In the genomic region with DNA sequence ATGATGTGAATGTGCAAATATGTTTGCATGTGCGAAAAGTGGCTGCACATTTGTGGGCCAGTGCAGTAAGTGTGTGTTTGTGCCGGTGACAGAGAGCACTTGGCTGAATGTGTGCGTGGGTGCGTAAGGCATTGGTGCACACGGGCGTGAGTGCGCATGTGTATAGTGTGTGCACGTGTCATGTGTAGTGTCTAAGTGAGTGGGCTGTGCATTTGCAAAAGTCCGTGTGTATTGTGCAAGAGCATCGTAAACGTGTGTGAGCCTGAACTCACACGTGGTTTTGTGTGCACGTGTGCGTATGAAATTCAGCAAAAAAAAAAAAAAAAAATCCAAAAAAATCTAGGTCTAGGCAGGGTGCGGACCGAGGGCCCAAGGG, we compare ENCODE assay signal across 8 cellular contexts. TPM values are rescaled to one million over a fixed set of nuclear protein-coding genes. Genes with fewer than 3 reads are reported as not detected.
DNase-seq lines count a peak whose midpoint lies in the region; ATAC-seq and TF ChIP-seq lines count a peak whose summit lies in the region.

No MANE protein-coding gene starts in this region.

- H3K4me1 ChIP-seq in Karpas-422 (ENCODE audit: low read length) (peaks cover 76% of the 10 kb centered on the region), smooth muscle cell (ENCODE audit: low read depth) (no peaks in the 10 kb centered on the region), SK-N-SH (ENCODE audit: control insufficient read depth in 1 of 2, insufficient read depth in 2 of 2, low read depth in 1 of 2, low read length in 1 of 2) (no peaks in the 10 kb centered on the region; a peak in 1 of 4 replicates)

- H3K4me3 ChIP-seq in Karpas-422 (ENCODE audit: low read length) (peak overlapping the region; percentile 45), epithelial cell of esophagus (ENCODE audit: low read length) (no peak overlapping the region), smooth muscle cell (peak overlapping the region; percentile 43), SK-N-SH (ENCODE audit: low read depth in 2 of 2, low read length in 1 of 2) (no peak overlapping the region; a peak in 1 of 4 replicates)

- TF ChIP-seq RAD21 in SK-N-SH (IDR thresholded peaks at IDR 0.05; ENCODE audit: low read length) = no peak

- no peaks in the 10 kb centered on the region for H3K36me3 ChIP-seq in Karpas-422 (ENCODE audit: insufficient read depth, low read length)
- no peaks in the 10 kb centered on the region for H3K36me3 ChIP-seq in smooth muscle cell (ENCODE audit: low read depth)
- H3K36me3 ChIP-seq in SK-N-SH (replicated peaks in 1 of 2; ENCODE audit: control insufficient read depth in 1 of 2, insufficient read depth in 2 of 2, low read length in 1 of 2) = no peaks in the 10 kb centered on the region

- ATAC-seq in activated CD4-positive, CD25-positive, alpha-beta regulatory T cell treated with anti-CD3 and anti-CD28 coated beads, Interleukin-2, amount 50 U/mL, for 24 hours = peak; percentile 22 to 42

- H3K9me3 ChIP-seq in Karpas-422 (ENCODE audit: low read length) (no peaks in the 10 kb centered on the region), smooth muscle cell (replicated peaks; ENCODE audit: low read depth) (no peaks in the 10 kb centered on the region), SK-N-SH (no peaks in the 10 kb centered on the region)

- no peak overlapping the region for H3K27ac ChIP-seq in Karpas-422 (ENCODE audit: low read length)
- H3K27ac ChIP-seq in smooth muscle cell (ENCODE audit: low read depth) = no peak overlapping the region
- H3K27ac ChIP-seq in substantia nigra (ENCODE audit: low read depth, low read length, poor library complexity, severe bottlenecking) = no peak overlapping the region
- H3K27ac ChIP-seq in SK-N-SH (ENCODE audit: low read depth in 2 of 2, low read length in 1 of 2) = no peak overlapping the region

- POLR2A ChIA-PET in SK-N-SH (lab: Yijun Ruan, JAX) = no interaction called here

- TF ChIP-seq EP300 in SK-N-SH (IDR thresholded peaks at IDR 0.05; ENCODE audit: borderline replicate concordance in 1 of 2, low read depth in 1 of 2, low read length in 1 of 2) = no peak

- H3F3A ChIP-seq in smooth muscle cell (ENCODE audit: low read depth) (no peaks in the 10 kb centered on the region), SK-N-SH (replicated peaks; ENCODE audit: insufficient read depth) (no peaks in the 10 kb centered on the region)

- H3K4me2 ChIP-seq in Karpas-422 (ENCODE audit: low read depth, low read length, poor library complexity, severe bottlenecking) (peak overlapping the region; percentile 61), smooth muscle cell (peak overlapping the region; percentile 86), SK-N-SH (no peak overlapping the region)

- H3K9me2 ChIP-seq in Karpas-422 (replicated peaks; ENCODE audit: insufficient read depth, low read length) = no peaks in the 10 kb centered on the region
- H3K9me2 ChIP-seq in SK-N-SH = no peaks in the 10 kb centered on the region

- TF ChIP-seq CTCF in epithelial cell of esophagus (IDR thresholded peaks at IDR 0.05; ENCODE audit: insufficient read depth, low read depth, low read length, missing control alignments) = no peak
- TF ChIP-seq CTCF in smooth muscle cell (IDR thresholded peaks at IDR 0.05; ENCODE audit: borderline replicate concordance, insufficient read depth, poor library complexity, severe bottlenecking) = no peak
- TF ChIP-seq CTCF in SK-N-SH (IDR thresholded peaks at IDR 0.05) = no peak

- peaks cover 26% of the 10 kb centered on the region; the same call in 1 of the 2 replicates for H4K20me1 ChIP-seq in Karpas-422 (ENCODE audit: insufficient read depth, low read depth, low read length)
- H4K20me1 ChIP-seq in smooth muscle cell (ENCODE audit: low read depth) = no peaks in the 10 kb centered on the region
- no peaks in the 10 kb centered on the region for H4K20me1 ChIP-seq in SK-N-SH (ENCODE audit: insufficient read depth)

- H2AFZ ChIP-seq in Karpas-422 (ENCODE audit: low read length) = no peak overlapping the region
- H2AFZ ChIP-seq in smooth muscle cell (ENCODE audit: low read depth) = no peak overlapping the region
- H2AFZ ChIP-seq in SK-N-SH (ENCODE audit: low read depth) = no peak overlapping the region

- H3K79me2 ChIP-seq in Karpas-422 (ENCODE audit: low read length) (peaks cover 2% of the 10 kb centered on the region; the same call in 1 of the 2 replicates), smooth muscle cell (ENCODE audit: low read depth) (no peaks in the 10 kb centered on the region), SK-N-SH (ENCODE audit: insufficient read depth) (no peaks in the 10 kb centered on the region)

- 32% methylated on average over 16 of the region's 16 CpGs for WGBS in smooth muscle cell (ENCODE audit: low lambda C conversion rate)
- 87% methylated on average over 16 of the region's 16 CpGs for WGBS in SK-N-SH (ENCODE audit: low lambda C conversion rate)

- CTCF ChIA-PET in SK-N-SH (lab: Yijun Ruan, JAX) = interaction anchor here (0.6 to 4.6 kb wide), 64 partner anchors 10 to 1388 kb away, joined by 3 to 178 read pairs (median 4); no protein-coding TSS in a partner anchor

- peak overlapping the region; percentile 40 for H3K9ac ChIP-seq in Karpas-422 (ENCODE audit: low read length)
- H3K9ac ChIP-seq in smooth muscle cell (ENCODE audit: low read depth) = no peak overlapping the region
- no peak overlapping the region for H3K9ac ChIP-seq in SK-N-SH

- no peak for DNase-seq in activated CD4-positive, CD25-positive, alpha-beta regulatory T cell (lab: John Stamatoyannopoulos, UW)
- DNase-seq in Karpas-422 = peak; percentile 84
- DNase-seq in epithelial cell of esophagus (ENCODE audit: low read depth) = peak; percentile 15
- DNase-seq in smooth muscle cell (lab: John Stamatoyannopoulos, UW; ENCODE audit: unreplicated experiment) = no peak
- DNase-seq in substantia nigra (lab: John Stamatoyannopoulos, UW) = no peak
- no peak for DNase-seq in SK-N-SH
- DNase-seq in COLO829 (ENCODE audit: low spot score) = no peak

- H3K27me3 ChIP-seq in Karpas-422 (ENCODE audit: low read length) (no peaks in the 10 kb centered on the region), smooth muscle cell (ENCODE audit: low read depth) (peaks cover 98% of the 10 kb centered on the region), SK-N-SH (ENCODE audit: insufficient read depth) (peaks cover 16% of the 10 kb centered on the region; the same call in 1 of the 2 replicates)

TF ChIP-seq in SK-N-SH, 30 proteins besides CTCF, POLR2A, EP300 and RAD21:
- TF ChIP-seq MXI1 (IDR thresholded peaks at IDR 0.05; ENCODE audit: low read depth, low read length) (no peak), RFX5 (IDR thresholded peaks at IDR 0.05; ENCODE audit: low read length) (no peak), NFIC (IDR thresholded peaks at IDR 0.05; ENCODE audit: borderline replicate concordance) (no peak), YY1 (IDR thresholded peaks at IDR 0.05; ENCODE audit: low read depth) (no peak), GATA2 (CRISPR knock-in tag; IDR thresholded peaks at IDR 0.05) (no peak), MEF2A (IDR thresholded peaks at IDR 0.05; ENCODE audit: borderline replicate concordance, low read depth) (no peak)
- TF ChIP-seq, protein P1, sequence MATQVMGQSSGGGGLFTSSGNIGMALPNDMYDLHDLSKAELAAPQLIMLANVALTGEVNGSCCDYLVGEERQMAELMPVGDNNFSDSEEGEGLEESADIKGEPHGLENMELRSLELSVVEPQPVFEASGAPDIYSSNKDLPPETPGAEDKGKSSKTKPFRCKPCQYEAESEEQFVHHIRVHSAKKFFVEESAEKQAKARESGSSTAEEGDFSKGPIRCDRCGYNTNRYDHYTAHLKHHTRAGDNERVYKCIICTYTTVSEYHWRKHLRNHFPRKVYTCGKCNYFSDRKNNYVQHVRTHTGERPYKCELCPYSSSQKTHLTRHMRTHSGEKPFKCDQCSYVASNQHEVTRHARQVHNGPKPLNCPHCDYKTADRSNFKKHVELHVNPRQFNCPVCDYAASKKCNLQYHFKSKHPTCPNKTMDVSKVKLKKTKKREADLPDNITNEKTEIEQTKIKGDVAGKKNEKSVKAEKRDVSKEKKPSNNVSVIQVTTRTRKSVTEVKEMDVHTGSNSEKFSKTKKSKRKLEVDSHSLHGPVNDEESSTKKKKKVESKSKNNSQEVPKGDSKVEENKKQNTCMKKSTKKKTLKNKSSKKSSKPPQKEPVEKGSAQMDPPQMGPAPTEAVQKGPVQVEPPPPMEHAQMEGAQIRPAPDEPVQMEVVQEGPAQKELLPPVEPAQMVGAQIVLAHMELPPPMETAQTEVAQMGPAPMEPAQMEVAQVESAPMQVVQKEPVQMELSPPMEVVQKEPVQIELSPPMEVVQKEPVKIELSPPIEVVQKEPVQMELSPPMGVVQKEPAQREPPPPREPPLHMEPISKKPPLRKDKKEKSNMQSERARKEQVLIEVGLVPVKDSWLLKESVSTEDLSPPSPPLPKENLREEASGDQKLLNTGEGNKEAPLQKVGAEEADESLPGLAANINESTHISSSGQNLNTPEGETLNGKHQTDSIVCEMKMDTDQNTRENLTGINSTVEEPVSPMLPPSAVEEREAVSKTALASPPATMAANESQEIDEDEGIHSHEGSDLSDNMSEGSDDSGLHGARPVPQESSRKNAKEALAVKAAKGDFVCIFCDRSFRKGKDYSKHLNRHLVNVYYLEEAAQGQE (IDR thresholded peaks at IDR 0.05; ENCODE audit: low read depth, low read length) = no peak
- TF ChIP-seq, protein P2, sequence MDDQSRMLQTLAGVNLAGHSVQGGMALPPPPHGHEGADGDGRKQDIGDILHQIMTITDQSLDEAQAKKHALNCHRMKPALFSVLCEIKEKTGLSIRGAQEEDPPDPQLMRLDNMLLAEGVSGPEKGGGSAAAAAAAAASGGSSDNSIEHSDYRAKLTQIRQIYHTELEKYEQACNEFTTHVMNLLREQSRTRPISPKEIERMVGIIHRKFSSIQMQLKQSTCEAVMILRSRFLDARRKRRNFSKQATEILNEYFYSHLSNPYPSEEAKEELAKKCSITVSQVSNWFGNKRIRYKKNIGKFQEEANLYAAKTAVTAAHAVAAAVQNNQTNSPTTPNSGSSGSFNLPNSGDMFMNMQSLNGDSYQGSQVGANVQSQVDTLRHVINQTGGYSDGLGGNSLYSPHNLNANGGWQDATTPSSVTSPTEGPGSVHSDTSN (IDR thresholded peaks at IDR 0.05) = no peak

RNA-seq across cellular contexts. Expression of a gene that starts 6.5 kb away (rescaled TPM):
- total RNA-seq in Karpas-422 (2014; rRNA removed; shearing (Covaris generic); ENCODE audit: low replicate concordance) = 93.1 and 101 TPM in 2 replicates
- total RNA-seq in smooth muscle cell = 1.6 and 2.3 TPM in 2 replicates
- polyA plus RNA-seq in smooth muscle cell (1.5 and 3.3 TPM in 2 replicates), SK-N-SH (2012; rRNA removed) (0.26 and 0.36 TPM in 2 replicates)
- polyA plus RNA-seq in SK-N-SH (2012; cell fraction: cytosol; rRNA removed) = 0.23 and 0.33 TPM in 2 replicates
- 0.42 TPM in 2 replicates for polyA plus RNA-seq in SK-N-SH (2012; cell fraction: nucleus; rRNA removed)

Comparison
In these comparisons a context has a peak if more than half of its experiments do, and no peak if none do; other contexts are left out.
1. DNase-seq: peak in Karpas-422 (single experiment) and epithelial cell of esophagus (single experiment); none in activated CD4-positive, CD25-positive, alpha-beta regulatory T cell (0 of 4), smooth muscle cell (single experiment), substantia nigra (0 of 49), SK-N-SH (single experiment) and COLO829 (single experiment).
2. H3K4me3 ChIP-seq: peak in Karpas-422 (single experiment) and smooth muscle cell (single experiment); none in epithelial cell of esophagus (single experiment) and SK-N-SH (0 of 2).
3. RNA of a gene that starts 6.5 kb away (total RNA-seq): 93.1 to 101 TPM in Karpas-422; 1.6 to 2.3 TPM in smooth muscle cell; every median in the first group is over 10 times any median in the second.